ENCODE assay signal across 8 cellular contexts in genomic region chr2:64327510-64328414, GRCh38.
DNase-seq lines count a peak whose midpoint lies in the region; ATAC-seq and TF ChIP-seq lines count a peak whose summit lies in the region.

No MANE protein-coding gene starts in this region.

- WGBS in SK-N-SH (ENCODE audit: low lambda C conversion rate), result 77% methylated on average over 16 of the region's 16 CpGs

- ATAC-seq in HCT116 (0 out of 2 replicates have a peak, but pooled peaks have one; percentile 49), GM19395 (IDR thresholded peaks at IDR 0.05; ENCODE audit: unreplicated experiment) (no peak)

- H3K27ac ChIP-seq in BLaER1 (no peak overlapping the region), HCT116 (ENCODE audit: low read depth, low read length) (no peak overlapping the region), SK-N-SH (ENCODE audit: low read depth in 2 of 2, low read length in 1 of 2) (no peak overlapping the region), skin epidermis (peak overlapping the region in 16 of 21 experiments; percentile 1 to 75 (median 60))

- no peak for TF ChIP-seq POLR2A in HCT116 (IDR thresholded peaks at IDR 0.05; ENCODE audit: borderline replicate concordance, extremely low read depth, insufficient read depth, insufficient read length)

- POLR2A ChIA-PET in HCT116 (lab: Charles Lee) (interaction anchor here (1.4 kb wide), 1 partner anchor 278 kb away, joined by 6 read pairs; no protein-coding TSS in a partner anchor), SK-N-SH (lab: Yijun Ruan, JAX) (interaction anchor here (1.2 kb wide), 1 partner anchor 278 kb away, joined by 5 read pairs; no protein-coding TSS in a partner anchor)

- peak overlapping the region; percentile 59 for H3K4me2 ChIP-seq in BLaER1
- H3K4me2 ChIP-seq in HCT116 (ENCODE audit: low read length), result no peak overlapping the region
- H3K4me2 ChIP-seq in SK-N-SH, result no peak overlapping the region

- H4K20me1 ChIP-seq in BLaER1 (no peaks in the 10 kb centered on the region), HCT116 (ENCODE audit: insufficient read depth) (no peaks in the 10 kb centered on the region), SK-N-SH (ENCODE audit: insufficient read depth) (no peaks in the 10 kb centered on the region)

- no peaks in the 10 kb centered on the region for H3F3A ChIP-seq in SK-N-SH (replicated peaks; ENCODE audit: insufficient read depth)

- DNase-seq in HCT116 (ENCODE audit: low read depth, low spot score) (no peak), SK-N-SH (peak; percentile 65), amygdala (lab: John Stamatoyannopoulos, UW) (peak in 52 of 56 donors; percentile 12 to 78 (median 52)), hepatic stellate cell (ENCODE audit: low spot score) (peak; percentile 42), NCI-H128 (lab: John Stamatoyannopoulos, UW; ENCODE audit: unreplicated experiment) (no peak)

- H3K4me1 ChIP-seq in BLaER1, result peaks cover 18% of the 10 kb centered on the region
- peaks cover 0 to 7% of the 10 kb centered on the region in 2 experiments; a peak in 2 of 4 replicates for H3K4me1 ChIP-seq in HCT116 (ENCODE audit: control insufficient read depth in 1 of 2, insufficient read depth in 2 of 2, low read length in 2 of 2)
- peaks cover 0 to 2% of the 10 kb centered on the region in 2 experiments; a peak in 1 of 4 replicates for H3K4me1 ChIP-seq in SK-N-SH (ENCODE audit: control insufficient read depth in 1 of 2, insufficient read depth in 2 of 2, low read depth in 1 of 2, low read length in 1 of 2)

- H3K36me3 ChIP-seq in BLaER1 (no peaks in the 10 kb centered on the region), HCT116 (ENCODE audit: control insufficient read depth in 1 of 2, insufficient read depth in 2 of 2, low read length in 2 of 2) (no peaks in the 10 kb centered on the region), SK-N-SH (replicated peaks in 1 of 2; ENCODE audit: control insufficient read depth in 1 of 2, insufficient read depth in 2 of 2, low read length in 1 of 2) (no peaks in the 10 kb centered on the region)

- intact Hi-C loops in HCT116 (cut with micrococcal nuclease), result no loop called here

- CTCF ChIA-PET in HCT116 (lab: Charles Lee), result interaction anchor here (0.7 to 6.1 kb wide), 8 partner anchors 16 to 629 kb away, joined by 3 to 88 read pairs (median 4); no protein-coding TSS in a partner anchor
- CTCF ChIA-PET in SK-N-SH (lab: Yijun Ruan, JAX), result interaction anchor here (0.7 to 7.6 kb wide), 36 partner anchors 10 to 635 kb away, joined by 3 to 235 read pairs (median 4); no protein-coding TSS in a partner anchor

- no peaks in the 10 kb centered on the region for H3K27me3 ChIP-seq in BLaER1
- peaks cover 4% of the 10 kb centered on the region; the same call in 1 of the 2 replicates for H3K27me3 ChIP-seq in HCT116 (ENCODE audit: insufficient read depth, low read length)
- H3K27me3 ChIP-seq in SK-N-SH (ENCODE audit: insufficient read depth), result no peaks in the 10 kb centered on the region; the same call in 1 of the 2 replicates

- no TSS peak for BruUV-seq in HCT116 (replicated peaks; lab: Mats Ljungman, UMichigan)

- no peak overlapping the region for H2AFZ ChIP-seq in HCT116 (ENCODE audit: low read depth, low read length, poor library complexity, severe bottlenecking)
- no peak overlapping the region for H2AFZ ChIP-seq in SK-N-SH (ENCODE audit: low read depth)

- TF ChIP-seq RAD21 in HCT116 (IDR thresholded peaks at IDR 0.05; ENCODE audit: low read depth) (peak; percentile 67), SK-N-SH (IDR thresholded peaks at IDR 0.05; ENCODE audit: low read length) (peak; percentile 80)

- TF ChIP-seq EP300 in SK-N-SH (IDR thresholded peaks at IDR 0.05; ENCODE audit: borderline replicate concordance in 1 of 2, low read depth in 1 of 2, low read length in 1 of 2), result no peak

- RAD21 ChIA-PET in HCT116 (lab: Charles Lee; ENCODE audit: low non-redundant PET in 1 of 2, low total read pairs in 2 of 2, uncharacterized antibody in 2 of 2, unreplicated experiment in 2 of 2), result interaction anchor here (1.5 to 2.2 kb wide), 3 partner anchors 160 to 278 kb away, joined by 3 to 19 read pairs (median 13); no protein-coding TSS in a partner anchor

- no peak overlapping the region for H3K4me3 ChIP-seq in BLaER1
- no peak overlapping the region for H3K4me3 ChIP-seq in HCT116 (replicated peaks in 1 of 2; ENCODE audit: low read depth in 1 of 2, low read length in 2 of 2)
- no peak overlapping the region for H3K4me3 ChIP-seq in SK-N-SH (ENCODE audit: low read depth in 2 of 2, low read length in 1 of 2)
- peak overlapping the region in 1 of 7 experiments; percentile 7 for H3K4me3 ChIP-seq in skin epidermis

- H3K9me3 ChIP-seq in BLaER1 (no peaks in the 10 kb centered on the region), HCT116 (ENCODE audit: control insufficient read depth in 1 of 2, insufficient read depth in 1 of 2, low read depth in 1 of 2, low read length in 2 of 2) (no peaks in the 10 kb centered on the region), SK-N-SH (no peaks in the 10 kb centered on the region)

- H3K79me2 ChIP-seq in HCT116 (ENCODE audit: insufficient read depth, low read length) (no peaks in the 10 kb centered on the region), SK-N-SH (ENCODE audit: insufficient read depth) (no peaks in the 10 kb centered on the region)

- TF ChIP-seq CTCF in HCT116 (IDR thresholded peaks at IDR 0.05 in 2 of 3, conservative IDR thresholded peaks at IDR 0.05 in 1 of 3; ENCODE audit: borderline replicate concordance in 1 of 3, insufficient read depth in 1 of 3, low read depth in 2 of 3, low read length in 2 of 3) (peak; percentile 17 to 40 (median 32); a peak in 3 of 6 replicates), SK-N-SH (IDR thresholded peaks at IDR 0.05) (peak; percentile 43)

- H3K9me2 ChIP-seq in HCT116 (ENCODE audit: insufficient read depth) (no peaks in the 10 kb centered on the region), SK-N-SH (no peaks in the 10 kb centered on the region)

- no peak overlapping the region; the same call in 1 of the 2 replicates for H3K9ac ChIP-seq in BLaER1
- no peak overlapping the region for H3K9ac ChIP-seq in HCT116 (ENCODE audit: low read length)
- H3K9ac ChIP-seq in SK-N-SH, result no peak overlapping the region

TF ChIP-seq in HCT116, 20 proteins besides CTCF, POLR2A, EP300 and RAD21 (continues in another document):
- TF ChIP-seq ZNF274 (IDR thresholded peaks at IDR 0.05; ENCODE audit: low read depth, low read length) (no peak), ELF1 (IDR thresholded peaks at IDR 0.05; ENCODE audit: borderline replicate concordance, low read depth) (no peak), POLR2AphosphoS5 (IDR thresholded peaks at IDR 0.05; ENCODE audit: low read depth, low read length) (no peak), EZH2phosphoT487 (IDR thresholded peaks at IDR 0.05; ENCODE audit: borderline replicate concordance) (no peak), ZBTB33 (IDR thresholded peaks at IDR 0.05; ENCODE audit: extremely low read depth, insufficient replicate concordance, low read length) (no peak), ZFX (IDR thresholded peaks at IDR 0.05) (no peak), YY1 (IDR thresholded peaks at IDR 0.05; ENCODE audit: extremely low read depth, insufficient replicate concordance, low read depth, low read length) (no peak)

TF ChIP-seq in SK-N-SH, 30 proteins besides CTCF, POLR2A, EP300 and RAD21:
- TF ChIP-seq SMC3 (IDR thresholded peaks at IDR 0.05; ENCODE audit: low read depth, low read length) (peak; percentile 84), YY1 (IDR thresholded peaks at IDR 0.05; ENCODE audit: low read depth) (no peak)
TF ChIP-seq in SK-N-SH: peak in this region for 1.

Comparison
In these comparisons a context has a peak if more than half of its experiments do, and no peak if none do; other contexts are left out.
1. H3K27ac ChIP-seq: peak in skin epidermis (16 of 21); none in BLaER1 (single experiment), HCT116 (single experiment) and SK-N-SH (0 of 2).
2. DNase-seq: peak in SK-N-SH (single experiment), amygdala (52 of 56) and hepatic stellate cell (single experiment); none in HCT116 (single experiment) and NCI-H128 (single experiment).